ENCODE assay signal across 10 cellular contexts in genomic region chr15:66931768-66932633, GRCh38.
A peak's percentile ranks its signal among the peaks of the same experiment; 100 is the strongest.
DNase-seq lines count a peak whose midpoint lies in the region; ATAC-seq, FAIRE-seq and TF ChIP-seq lines count a peak whose summit lies in the region.
"Had no signal": no experiment of that assay in that cellular context is flagged by ENCODE, and none has a peak within 500 bp of the region (broad histone marks: within the 10 kb centered on the region; RNA-seq: fewer than 3 reads in every experiment).

No MANE protein-coding gene starts in this region.

- peaks cover 0 to 29% (median 3%) of the 10 kb centered on the region in 3 donors for H3K36me3 Mint-ChIP-seq in CD8-positive, alpha-beta memory T cell
- H3K36me3 Mint-ChIP-seq in CD8-positive, alpha-beta T cell: no peaks in the 10 kb centered on the region
- H3K36me3 Mint-ChIP-seq: IgD-negative memory B cell had no signal

- H3K27ac ChIP-seq in CD8-positive, alpha-beta memory T cell (ENCODE audit: low read depth, low read length): peak overlapping the region; percentile 22
- no peak overlapping the region for H3K27ac ChIP-seq in CD8-positive, alpha-beta T cell (ENCODE audit: low read depth, low read length)

- no peak for FAIRE-seq in GM19239 (lab: Jason Lieb, UNC)
- FAIRE-seq: islet of Langerhans had no signal

- no peak for DNase-seq in CD8-positive, alpha-beta memory T cell
- DNase-seq in M059J (ENCODE audit: low read depth) (peak; percentile 77), dermis blood vessel endothelial cell (peak; percentile 54), myocyte (ENCODE audit: low read depth) (peak; percentile 41), midbrain (lab: John Stamatoyannopoulos, UW) (no peak), GM19239 (ENCODE audit: insufficient read length, low spot score) (no peak), cardiac septum (ENCODE audit: low spot score) (no peak)
- DNase-seq in CD8-positive, alpha-beta T cell: no peak

- intact Hi-C loops in CD8-positive, alpha-beta T cell (cut with DNase I, micrococcal nuclease): no loop called here
- intact Hi-C loops in cardiac septum (cut with DNase I): no loop called here

- no peak overlapping the region for H3K4me3 ChIP-seq in CD8-positive, alpha-beta memory T cell (ENCODE audit: low read length)
- H3K4me3 ChIP-seq in CD8-positive, alpha-beta T cell (ENCODE audit: low read depth, low read length): no peak overlapping the region

- no peaks in the 10 kb centered on the region for H3K9me3 ChIP-seq in CD8-positive, alpha-beta memory T cell (ENCODE audit: low read length)
- H3K9me3 ChIP-seq in CD8-positive, alpha-beta T cell (ENCODE audit: low read length): no peaks in the 10 kb centered on the region

- POLR2A ChIA-PET in CD8-positive, alpha-beta memory T cell (lab: Charles Lee): no interaction called here
- POLR2A ChIA-PET in CD8-positive, alpha-beta T cell (lab: Charles Lee): no interaction called here

- H3K4me1 ChIP-seq in CD8-positive, alpha-beta memory T cell (ENCODE audit: insufficient read depth, low read length): no peaks in the 10 kb centered on the region
- no peaks in the 10 kb centered on the region for H3K4me1 ChIP-seq in CD8-positive, alpha-beta T cell (ENCODE audit: insufficient read depth, low read length)

- no peaks in the 10 kb centered on the region for H3K36me3 ChIP-seq in CD8-positive, alpha-beta memory T cell (ENCODE audit: insufficient read depth, low read length)
- no peaks in the 10 kb centered on the region for H3K36me3 ChIP-seq in CD8-positive, alpha-beta T cell (ENCODE audit: insufficient read depth, low read length)

- no peaks in the 10 kb centered on the region for H3K27me3 ChIP-seq in CD8-positive, alpha-beta memory T cell (ENCODE audit: insufficient read depth, low read length, poor library complexity, severe bottlenecking)
- no peaks in the 10 kb centered on the region for H3K27me3 ChIP-seq in CD8-positive, alpha-beta T cell (ENCODE audit: insufficient read depth, low read length)

- H3K4me1 Mint-ChIP-seq in CD8-positive, alpha-beta memory T cell: no peaks in the 10 kb centered on the region
- H3K4me1 Mint-ChIP-seq in CD8-positive, alpha-beta T cell (ENCODE audit: low read depth): no peaks in the 10 kb centered on the region

- peaks cover 0 to 11% (median 6%) of the 10 kb centered on the region in 5 donors for H3K9me3 Mint-ChIP-seq in CD8-positive, alpha-beta memory T cell
- no peaks in the 10 kb centered on the region for H3K9me3 Mint-ChIP-seq in CD8-positive, alpha-beta T cell

- H3K27me3 Mint-ChIP-seq in CD8-positive, alpha-beta memory T cell: peaks cover 17 to 40% of the 10 kb centered on the region in 2 donors
- peaks cover 6% of the 10 kb centered on the region for H3K27me3 Mint-ChIP-seq in CD8-positive, alpha-beta T cell (ENCODE audit: low read depth)

- TF ChIP-seq CTCF in CD8-positive, alpha-beta T cell (IDR thresholded peaks at IDR 0.05): no peak

- no peak for ATAC-seq in CD8-positive, alpha-beta T cell

- CTCF ChIA-PET in CD8-positive, alpha-beta memory T cell (lab: Charles Lee): interaction anchor here (2.2 kb wide), 1 partner anchor 15 kb away, joined by 5 read pairs; no protein-coding TSS in a partner anchor
- CTCF ChIA-PET in CD8-positive, alpha-beta T cell (lab: Charles Lee): interaction anchor here (1.0 to 2.7 kb wide), 2 partner anchors 15 to 28 kb away, joined by 3 to 8 read pairs; no protein-coding TSS in a partner anchor

- no peak overlapping the region for H3K4me3 Mint-ChIP-seq in CD8-positive, alpha-beta memory T cell
- no peak overlapping the region for H3K4me3 Mint-ChIP-seq in CD8-positive, alpha-beta T cell

- H3K27ac Mint-ChIP-seq in CD8-positive, alpha-beta memory T cell: no peak overlapping the region
- H3K27ac Mint-ChIP-seq in CD8-positive, alpha-beta T cell: no peak overlapping the region

Comparison
In these comparisons a context has a peak if more than half of its experiments do, and no peak if none do; other contexts are left out.
1. DNase-seq: peak in M059J (single experiment), dermis blood vessel endothelial cell (single experiment) and myocyte (single experiment); none in CD8-positive, alpha-beta memory T cell (0 of 5), midbrain (single experiment), CD8-positive, alpha-beta T cell (0 of 7), GM19239 (single experiment) and cardiac septum (single experiment).